1 cellular context compared by ENCODE assay signal in the genomic region with DNA sequence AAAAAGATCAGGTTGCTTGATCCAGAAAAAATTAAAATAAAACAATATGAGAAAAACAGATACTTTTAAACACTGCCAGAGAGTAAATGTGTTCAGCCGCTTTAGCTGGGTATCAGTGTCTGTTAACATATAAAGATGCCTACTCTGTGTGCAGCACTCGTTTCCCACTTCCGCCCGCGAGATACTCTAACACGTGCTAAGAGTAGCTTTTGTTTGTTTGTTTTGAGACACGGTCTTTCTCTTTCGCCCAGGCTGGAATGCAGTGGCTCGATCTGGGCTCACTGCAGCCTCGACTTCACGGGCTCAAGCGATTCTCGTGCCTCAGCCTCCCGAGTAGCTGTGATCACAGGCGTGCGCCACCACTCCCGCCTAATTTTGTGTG.
TF ChIP-seq lines count a peak whose summit lies in the region.

No MANE protein-coding gene starts in this region.

TF ChIP-seq in HepG2, 621 proteins besides CTCF, POLR2A, EP300 and RAD21 (continued from another document and continues in another):
- TF ChIP-seq RXRA (CRISPR knock-in tag; IDR thresholded peaks at IDR 0.05) (no peak), AKAP8 (CRISPR knock-in tag; IDR thresholded peaks at IDR 0.05) (no peak), SIX4 (CRISPR knock-in tag; IDR thresholded peaks at IDR 0.05) (no peak), ZFP37 (CRISPR knock-in tag; IDR thresholded peaks at IDR 0.05; ENCODE audit: borderline replicate concordance) (no peak), SMC3 (IDR thresholded peaks at IDR 0.05; ENCODE audit: low read length) (no peak), HMG20A (CRISPR knock-in tag; IDR thresholded peaks at IDR 0.05; ENCODE audit: borderline replicate concordance) (no peak), DR1 (CRISPR knock-in tag; IDR thresholded peaks at IDR 0.05) (no peak), ZNF33B (CRISPR knock-in tag; IDR thresholded peaks at IDR 0.05) (no peak), CBX5 (CRISPR knock-in tag; IDR thresholded peaks at IDR 0.05; ENCODE audit: borderline replicate concordance) (no peak), KDM1A (CRISPR knock-in tag; IDR thresholded peaks at IDR 0.05) (peak; percentile 69), ZNF816 (CRISPR knock-in tag; IDR thresholded peaks at IDR 0.05; ENCODE audit: borderline replicate concordance) (no peak), BHLHE40 (IDR thresholded peaks at IDR 0.05; ENCODE audit: low read length) (peak; percentile 79), ISL2 (CRISPR knock-in tag; IDR thresholded peaks at IDR 0.05) (no peak), DNMT1 (CRISPR knock-in tag; IDR thresholded peaks at IDR 0.05) (no peak), RFX3 (CRISPR knock-in tag; IDR thresholded peaks at IDR 0.05) (no peak), SP2 (CRISPR knock-in tag; IDR thresholded peaks at IDR 0.05) (no peak), ZNF264 (CRISPR knock-in tag; IDR thresholded peaks at IDR 0.05) (no peak), CEBPG (CRISPR knock-in tag; IDR thresholded peaks at IDR 0.05) (no peak), SALL1 (CRISPR knock-in tag; IDR thresholded peaks at IDR 0.05) (no peak), ZNF20 (CRISPR knock-in tag; IDR thresholded peaks at IDR 0.05) (no peak), PBX2 (CRISPR knock-in tag; IDR thresholded peaks at IDR 0.05) (no peak), AGO2 (optimal IDR thresholded peaks at IDR 0.05; ENCODE audit: low read depth, low read length) (no peak), YEATS2 (CRISPR knock-in tag; IDR thresholded peaks at IDR 0.05; ENCODE audit: borderline replicate concordance) (no peak), PAWR (CRISPR knock-in tag; IDR thresholded peaks at IDR 0.05; ENCODE audit: borderline replicate concordance) (no peak), SYNCRIP (IDR thresholded peaks at IDR 0.05; ENCODE audit: insufficient read depth, low read depth, low read length) (no peak), ZNF101 (CRISPR knock-in tag; IDR thresholded peaks at IDR 0.05; ENCODE audit: borderline replicate concordance, low read depth) (no peak), FOXA3 (CRISPR knock-in tag; IDR thresholded peaks at IDR 0.05) (no peak), HOXA7 (CRISPR knock-in tag; IDR thresholded peaks at IDR 0.05) (no peak), ATF3 (CRISPR knock-in tag; IDR thresholded peaks at IDR 0.05) (no peak), IRX3 (CRISPR knock-in tag; IDR thresholded peaks at IDR 0.05; ENCODE audit: borderline replicate concordance, low read depth) (no peak), ZNF549 (CRISPR knock-in tag; IDR thresholded peaks at IDR 0.05) (no peak), ZNF619 (CRISPR knock-in tag; IDR thresholded peaks at IDR 0.05) (no peak), TIGD3 (CRISPR knock-in tag; IDR thresholded peaks at IDR 0.05; ENCODE audit: borderline replicate concordance) (no peak), ZNF124 (CRISPR knock-in tag; IDR thresholded peaks at IDR 0.05) (no peak), KLF15 (CRISPR knock-in tag; IDR thresholded peaks at IDR 0.05; ENCODE audit: borderline replicate concordance) (no peak), USF2 (IDR thresholded peaks at IDR 0.05; ENCODE audit: low read depth, low read length) (no peak), USF2 (CRISPR knock-in tag; IDR thresholded peaks at IDR 0.05; ENCODE audit: borderline replicate concordance) (no peak), YEATS4 (CRISPR knock-in tag; IDR thresholded peaks at IDR 0.05; ENCODE audit: borderline replicate concordance) (0 out of 2 replicates have a peak, but pooled peaks have one; percentile 6), NCOA2 (CRISPR knock-in tag; IDR thresholded peaks at IDR 0.05) (no peak; the same call in 1 of the 2 replicates), SAP130 (CRISPR knock-in tag; IDR thresholded peaks at IDR 0.05; ENCODE audit: low read depth) (0 out of 2 replicates have a peak, but pooled peaks have one; percentile 7), TEAD3 (CRISPR knock-in tag; optimal IDR thresholded peaks at IDR 0.05; ENCODE audit: borderline replicate concordance) (peak; percentile 53), ZNF329 (CRISPR knock-in tag; IDR thresholded peaks at IDR 0.05; ENCODE audit: low read depth) (0 out of 2 replicates have a peak, but pooled peaks have one; percentile 11), GZF1 (CRISPR knock-in tag; IDR thresholded peaks at IDR 0.05) (no peak)
- TF ChIP-seq, protein P1, sequence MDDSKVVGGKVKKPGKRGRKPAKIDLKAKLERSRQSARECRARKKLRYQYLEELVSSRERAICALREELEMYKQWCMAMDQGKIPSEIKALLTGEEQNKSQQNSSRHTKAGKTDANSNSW (CRISPR knock-in tag; IDR thresholded peaks at IDR 0.05; ENCODE audit: borderline replicate concordance), result no peak
- TF ChIP-seq, protein P2, sequence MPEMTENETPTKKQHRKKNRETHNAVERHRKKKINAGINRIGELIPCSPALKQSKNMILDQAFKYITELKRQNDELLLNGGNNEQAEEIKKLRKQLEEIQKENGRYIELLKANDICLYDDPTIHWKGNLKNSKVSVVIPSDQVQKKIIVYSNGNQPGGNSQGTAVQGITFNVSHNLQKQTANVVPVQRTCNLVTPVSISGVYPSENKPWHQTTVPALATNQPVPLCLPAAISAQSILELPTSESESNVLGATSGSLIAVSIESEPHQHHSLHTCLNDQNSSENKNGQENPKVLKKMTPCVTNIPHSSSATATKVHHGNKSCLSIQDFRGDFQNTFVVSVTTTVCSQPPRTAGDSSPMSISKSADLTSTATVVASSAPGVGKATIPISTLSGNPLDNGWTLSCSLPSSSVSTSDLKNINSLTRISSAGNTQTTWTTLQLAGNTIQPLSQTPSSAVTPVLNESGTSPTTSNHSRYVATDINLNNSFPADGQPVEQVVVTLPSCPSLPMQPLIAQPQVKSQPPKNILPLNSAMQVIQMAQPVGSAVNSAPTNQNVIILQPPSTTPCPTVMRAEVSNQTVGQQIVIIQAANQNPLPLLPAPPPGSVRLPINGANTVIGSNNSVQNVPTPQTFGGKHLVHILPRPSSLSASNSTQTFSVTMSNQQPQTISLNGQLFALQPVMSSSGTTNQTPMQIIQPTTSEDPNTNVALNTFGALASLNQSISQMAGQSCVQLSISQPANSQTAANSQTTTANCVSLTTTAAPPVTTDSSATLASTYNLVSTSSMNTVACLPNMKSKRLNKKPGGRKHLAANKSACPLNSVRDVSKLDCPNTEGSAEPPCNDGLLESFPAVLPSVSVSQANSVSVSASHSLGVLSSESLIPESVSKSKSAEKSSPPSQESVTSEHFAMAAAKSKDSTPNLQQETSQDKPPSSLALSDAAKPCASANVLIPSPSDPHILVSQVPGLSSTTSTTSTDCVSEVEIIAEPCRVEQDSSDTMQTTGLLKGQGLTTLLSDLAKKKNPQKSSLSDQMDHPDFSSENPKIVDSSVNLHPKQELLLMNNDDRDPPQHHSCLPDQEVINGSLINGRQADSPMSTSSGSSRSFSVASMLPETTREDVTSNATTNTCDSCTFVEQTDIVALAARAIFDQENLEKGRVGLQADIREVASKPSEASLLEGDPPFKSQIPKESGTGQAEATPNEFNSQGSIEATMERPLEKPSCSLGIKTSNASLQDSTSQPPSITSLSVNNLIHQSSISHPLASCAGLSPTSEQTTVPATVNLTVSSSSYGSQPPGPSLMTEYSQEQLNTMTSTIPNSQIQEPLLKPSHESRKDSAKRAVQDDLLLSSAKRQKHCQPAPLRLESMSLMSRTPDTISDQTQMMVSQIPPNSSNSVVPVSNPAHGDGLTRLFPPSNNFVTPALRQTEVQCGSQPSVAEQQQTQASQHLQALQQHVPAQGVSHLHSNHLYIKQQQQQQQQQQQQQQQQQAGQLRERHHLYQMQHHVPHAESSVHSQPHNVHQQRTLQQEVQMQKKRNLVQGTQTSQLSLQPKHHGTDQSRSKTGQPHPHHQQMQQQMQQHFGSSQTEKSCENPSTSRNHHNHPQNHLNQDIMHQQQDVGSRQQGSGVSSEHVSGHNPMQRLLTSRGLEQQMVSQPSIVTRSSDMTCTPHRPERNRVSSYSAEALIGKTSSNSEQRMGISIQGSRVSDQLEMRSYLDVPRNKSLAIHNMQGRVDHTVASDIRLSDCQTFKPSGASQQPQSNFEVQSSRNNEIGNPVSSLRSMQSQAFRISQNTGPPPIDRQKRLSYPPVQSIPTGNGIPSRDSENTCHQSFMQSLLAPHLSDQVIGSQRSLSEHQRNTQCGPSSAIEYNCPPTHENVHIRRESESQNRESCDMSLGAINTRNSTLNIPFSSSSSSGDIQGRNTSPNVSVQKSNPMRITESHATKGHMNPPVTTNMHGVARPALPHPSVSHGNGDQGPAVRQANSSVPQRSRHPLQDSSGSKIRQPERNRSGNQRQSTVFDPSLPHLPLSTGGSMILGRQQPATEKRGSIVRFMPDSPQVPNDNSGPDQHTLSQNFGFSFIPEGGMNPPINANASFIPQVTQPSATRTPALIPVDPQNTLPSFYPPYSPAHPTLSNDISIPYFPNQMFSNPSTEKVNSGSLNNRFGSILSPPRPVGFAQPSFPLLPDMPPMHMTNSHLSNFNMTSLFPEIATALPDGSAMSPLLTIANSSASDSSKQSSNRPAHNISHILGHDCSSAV (CRISPR knock-in tag; IDR thresholded peaks at IDR 0.05; ENCODE audit: borderline replicate concordance), result no peak
- TF ChIP-seq, protein P3, sequence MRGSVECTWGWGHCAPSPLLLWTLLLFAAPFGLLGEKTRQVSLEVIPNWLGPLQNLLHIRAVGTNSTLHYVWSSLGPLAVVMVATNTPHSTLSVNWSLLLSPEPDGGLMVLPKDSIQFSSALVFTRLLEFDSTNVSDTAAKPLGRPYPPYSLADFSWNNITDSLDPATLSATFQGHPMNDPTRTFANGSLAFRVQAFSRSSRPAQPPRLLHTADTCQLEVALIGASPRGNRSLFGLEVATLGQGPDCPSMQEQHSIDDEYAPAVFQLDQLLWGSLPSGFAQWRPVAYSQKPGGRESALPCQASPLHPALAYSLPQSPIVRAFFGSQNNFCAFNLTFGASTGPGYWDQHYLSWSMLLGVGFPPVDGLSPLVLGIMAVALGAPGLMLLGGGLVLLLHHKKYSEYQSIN (CRISPR knock-in tag; IDR thresholded peaks at IDR 0.05; ENCODE audit: borderline replicate concordance), result no peak
- TF ChIP-seq, protein P4, sequence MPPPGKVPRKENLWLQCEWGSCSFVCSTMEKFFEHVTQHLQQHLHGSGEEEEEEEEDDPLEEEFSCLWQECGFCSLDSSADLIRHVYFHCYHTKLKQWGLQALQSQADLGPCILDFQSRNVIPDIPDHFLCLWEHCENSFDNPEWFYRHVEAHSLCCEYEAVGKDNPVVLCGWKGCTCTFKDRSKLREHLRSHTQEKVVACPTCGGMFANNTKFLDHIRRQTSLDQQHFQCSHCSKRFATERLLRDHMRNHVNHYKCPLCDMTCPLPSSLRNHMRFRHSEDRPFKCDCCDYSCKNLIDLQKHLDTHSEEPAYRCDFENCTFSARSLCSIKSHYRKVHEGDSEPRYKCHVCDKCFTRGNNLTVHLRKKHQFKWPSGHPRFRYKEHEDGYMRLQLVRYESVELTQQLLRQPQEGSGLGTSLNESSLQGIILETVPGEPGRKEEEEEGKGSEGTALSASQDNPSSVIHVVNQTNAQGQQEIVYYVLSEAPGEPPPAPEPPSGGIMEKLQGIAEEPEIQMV (CRISPR knock-in tag; IDR thresholded peaks at IDR 0.05; ENCODE audit: low read depth), result no peak
